In genomic region chr22:39900306-39901227, GRCh38 we compare ENCODE assay signal across 8 cellular contexts.
DNase-seq lines count a peak whose midpoint lies in the region; TF ChIP-seq lines count a peak whose summit lies in the region.

GRAP2 (plus strand) TSS chr22:39901084; CDS start chr22:39947107, 46,023 bp downstream.

- no peaks in the 10 kb centered on the region for H3K27me3 ChIP-seq in KMS-11 (ENCODE audit: insufficient read depth, low read depth)

- H4K20me1 ChIP-seq in KMS-11 (ENCODE audit: insufficient read depth) = no peaks in the 10 kb centered on the region

- H3K36me3 ChIP-seq in KMS-11 (ENCODE audit: insufficient read depth) = no peaks in the 10 kb centered on the region

- TF ChIP-seq CTCF in KMS-11 (conservative IDR thresholded peaks at IDR 0.05; ENCODE audit: low read depth, low read length) = no peak

- H3K4me3 ChIP-seq in KMS-11 (IDR thresholded peaks at IDR 0.05; ENCODE audit: insufficient read depth, low read depth, low read length) = no peak within 1 kb of the TSS

- H3K27ac ChIP-seq in KMS-11 = no peak within 1 kb of the TSS

- no peak within 1 kb of the TSS for H2AFZ ChIP-seq in KMS-11 (ENCODE audit: low read depth)

- peaks cover 18% of the 10 kb centered on the region for H3K4me1 ChIP-seq in KMS-11 (ENCODE audit: low read depth, poor library complexity, severe bottlenecking)

- no peak within 1 kb of the TSS for H3K9ac ChIP-seq in KMS-11

- no peaks in the 10 kb centered on the region for H3K79me2 ChIP-seq in KMS-11 (ENCODE audit: insufficient read depth, low read depth)

- peak within 1 kb of the TSS; percentile 26; the same call in 1 of the 2 replicates for H3K4me2 ChIP-seq in KMS-11

- DNase-seq in GM19240 (ENCODE audit: insufficient read length, low spot score) = peak; percentile 33
- DNase-seq in activated CD8-positive, alpha-beta memory T cell treated with anti-CD3 and anti-CD28 coated beads, Interleukin-2, amount 50 U/mL, for 1 hour (ENCODE audit: extremely low read depth) = peak; percentile 50
- DNase-seq in stimulated activated CD4-positive, alpha-beta T cell treated with anti-CD3 and anti-CD28 coated beads, TNF-alpha, amount 100 ng/mL, for 1 hour (ENCODE audit: low read depth in 3 of 3, low spot score in 1 of 3) = peak in 2 of 3 donors; percentile 41 to 53
- no peak for DNase-seq in NCI-H1417 (lab: John Stamatoyannopoulos, UW)
- DNase-seq in NCI-H2196 (lab: John Stamatoyannopoulos, UW; ENCODE audit: unreplicated experiment) = no peak
- no peak for DNase-seq in hepatic stellate cell (ENCODE audit: low spot score)
- no peak for DNase-seq in AG08396 (ENCODE audit: low spot score)

Comparison
In these comparisons a context has a peak if more than half of its experiments do, and no peak if none do; other contexts are left out.
1. DNase-seq: peak in GM19240 (single experiment), activated CD8-positive, alpha-beta memory T cell treated with anti-CD3 and anti-CD28 coated beads, Interleukin-2, amount 50 U/mL, for 1 hour (single experiment) and stimulated activated CD4-positive, alpha-beta T cell treated with anti-CD3 and anti-CD28 coated beads, TNF-alpha, amount 100 ng/mL, for 1 hour (2 of 3); none in NCI-H1417 (0 of 3), NCI-H2196 (single experiment), hepatic stellate cell (single experiment) and AG08396 (single experiment).